ENCODE assay signal across 1 cellular context in genomic region chr12:117140397-117141096, GRCh38.
TF ChIP-seq lines count a peak whose summit lies in the region.

No MANE protein-coding gene starts in this region.

TF ChIP-seq in liver, 16 proteins besides CTCF, POLR2A, EP300 and RAD21:
- TF ChIP-seq ZBTB33 (IDR thresholded peaks at IDR 0.05) (peak; percentile 42), EGR1 (IDR thresholded peaks at IDR 0.05; ENCODE audit: low read depth in 2 of 2) (peak in 1 of 2 donors; percentile 52), NR2F2 (IDR thresholded peaks at IDR 0.05) (no peak), FOXA2 (IDR thresholded peaks at IDR 0.05) (peak; percentile 27), ATF3 (IDR thresholded peaks at IDR 0.05) (no peak), SP1 (IDR thresholded peaks at IDR 0.05) (peak; percentile 43), REST (IDR thresholded peaks at IDR 0.05) (peak; percentile 34), HNF4G (IDR thresholded peaks at IDR 0.05) (no peak), RXRA (IDR thresholded peaks at IDR 0.05) (peak; percentile 55 to 77), MAX (IDR thresholded peaks at IDR 0.05) (peak; percentile 57), FOXA1 (IDR thresholded peaks at IDR 0.05) (peak; percentile 34), JUND (IDR thresholded peaks at IDR 0.05) (peak in 1 of 2 donors; percentile 51), GABPA (IDR thresholded peaks at IDR 0.05 in 1 of 2, conservative IDR thresholded peaks at IDR 0.05 in 1 of 2) (peak in 1 of 2 donors; percentile 46), YY1 (IDR thresholded peaks at IDR 0.05) (peak; percentile 69), TAF1 (conservative IDR thresholded peaks at IDR 0.05) (no peak), HNF4A (conservative IDR thresholded peaks at IDR 0.05) (peak; percentile 39 to 58)
